ENCODE assay signal across 1 cellular context in genomic region chr5:126600631-126601511, GRCh38.
TF ChIP-seq lines count a peak whose summit lies in the region.

Gene PHAX (plus strand): TSS chr5:126600947. CDS start chr5:126600963, 16 bp downstream.

TF ChIP-seq in HepG2, 621 proteins besides CTCF, POLR2A, EP300 and RAD21 (continued from another document and continues in another):
- TF ChIP-seq ARID4A (CRISPR knock-in tag; IDR thresholded peaks at IDR 0.05; ENCODE audit: borderline replicate concordance) = peak; percentile 80
- TF ChIP-seq ZNF883 (CRISPR knock-in tag; IDR thresholded peaks at IDR 0.05; ENCODE audit: not compliant biosample characterization) = no peak
- no peak for TF ChIP-seq SUZ12 (IDR thresholded peaks at IDR 0.05; ENCODE audit: low read depth, low read length)
- TF ChIP-seq YEATS4 (CRISPR knock-in tag; IDR thresholded peaks at IDR 0.05; ENCODE audit: borderline replicate concordance) = peak; percentile 90
- no peak for TF ChIP-seq NFRKB (IDR thresholded peaks at IDR 0.05)
- 0 out of 2 replicates have a peak, but pooled peaks have one; percentile 48 for TF ChIP-seq E2F1 (CRISPR knock-in tag; IDR thresholded peaks at IDR 0.05)
- TF ChIP-seq BATF2 (CRISPR knock-in tag; IDR thresholded peaks at IDR 0.05) = no peak
- no peak for TF ChIP-seq ZNF615 (CRISPR knock-in tag; IDR thresholded peaks at IDR 0.05; ENCODE audit: borderline replicate concordance)
- TF ChIP-seq CREBL2 (CRISPR knock-in tag; IDR thresholded peaks at IDR 0.05; ENCODE audit: borderline replicate concordance) = no peak; the same call in 1 of the 2 replicates
- no peak; the same call in 1 of the 2 replicates for TF ChIP-seq STAT5B (CRISPR knock-in tag; IDR thresholded peaks at IDR 0.05)
- TF ChIP-seq NR3C1 (CRISPR knock-in tag; IDR thresholded peaks at IDR 0.05) = no peak
- no peak for TF ChIP-seq ZNF678 (CRISPR knock-in tag; IDR thresholded peaks at IDR 0.05)
- TF ChIP-seq ZBTB46 (CRISPR knock-in tag; IDR thresholded peaks at IDR 0.05; ENCODE audit: borderline replicate concordance) = no peak
- TF ChIP-seq FOXC1 (CRISPR knock-in tag; IDR thresholded peaks at IDR 0.05; ENCODE audit: borderline replicate concordance) = peak; percentile 79
- no peak for TF ChIP-seq TCF7 (IDR thresholded peaks at IDR 0.05; ENCODE audit: low read depth)
- TF ChIP-seq JDP2 (CRISPR knock-in tag; IDR thresholded peaks at IDR 0.05; ENCODE audit: borderline replicate concordance) = peak; percentile 24; the same call in 1 of the 2 replicates
- TF ChIP-seq RERE (CRISPR knock-in tag; IDR thresholded peaks at IDR 0.05; ENCODE audit: low read depth) = no peak
- 0 out of 2 replicates have a peak, but pooled peaks have one; percentile 27 for TF ChIP-seq KDM4B (CRISPR knock-in tag; IDR thresholded peaks at IDR 0.05)
- TF ChIP-seq ZNF44 (CRISPR knock-in tag; IDR thresholded peaks at IDR 0.05) = no peak
- peak; percentile 84; the same call in 1 of the 2 replicates for TF ChIP-seq SAFB2 (CRISPR knock-in tag; IDR thresholded peaks at IDR 0.05; ENCODE audit: borderline replicate concordance, low read depth)
- TF ChIP-seq ZNF549 (CRISPR knock-in tag; IDR thresholded peaks at IDR 0.05) = no peak
- peak; percentile 58 for TF ChIP-seq PPARG (CRISPR knock-in tag; conservative IDR thresholded peaks at IDR 0.05)
- TF ChIP-seq SRSF1 (optimal IDR thresholded peaks at IDR 0.05; ENCODE audit: low read depth, low read length) = peak; percentile 91
- no peak for TF ChIP-seq FOXJ3 (CRISPR knock-in tag; IDR thresholded peaks at IDR 0.05; ENCODE audit: borderline replicate concordance)
- TF ChIP-seq ZNF550 (CRISPR knock-in tag; IDR thresholded peaks at IDR 0.05; ENCODE audit: borderline replicate concordance) = 0 out of 2 replicates have a peak, but pooled peaks have one; percentile 51
- TF ChIP-seq ZNF614 (CRISPR knock-in tag; IDR thresholded peaks at IDR 0.05; ENCODE audit: borderline replicate concordance) = peak; percentile 15; the same call in 1 of the 2 replicates
- TF ChIP-seq IKZF4 (CRISPR knock-in tag; IDR thresholded peaks at IDR 0.05; ENCODE audit: borderline replicate concordance, low read depth, not compliant biosample characterization) = no peak
- TF ChIP-seq THAP9 (CRISPR knock-in tag; IDR thresholded peaks at IDR 0.05; ENCODE audit: borderline replicate concordance) = no peak
- no peak for TF ChIP-seq MLX (CRISPR knock-in tag; IDR thresholded peaks at IDR 0.05)
- peak; percentile 82 for TF ChIP-seq SAP130 (CRISPR knock-in tag; IDR thresholded peaks at IDR 0.05; ENCODE audit: low read depth)
- TF ChIP-seq E2F2 (CRISPR knock-in tag; IDR thresholded peaks at IDR 0.05; ENCODE audit: borderline replicate concordance) = peak; percentile 66; the same call in 1 of the 2 replicates
- no peak for TF ChIP-seq MXD3 (CRISPR knock-in tag; IDR thresholded peaks at IDR 0.05)
- TF ChIP-seq KLF6 (CRISPR knock-in tag; IDR thresholded peaks at IDR 0.05) = peak; percentile 72; the same call in 1 of the 2 replicates
- no peak for TF ChIP-seq HMG20A (CRISPR knock-in tag; IDR thresholded peaks at IDR 0.05; ENCODE audit: borderline replicate concordance)
- TF ChIP-seq ATRX (CRISPR knock-in tag; IDR thresholded peaks at IDR 0.05; ENCODE audit: borderline replicate concordance) = no peak
- peak; percentile 70; the same call in 1 of the 2 replicates for TF ChIP-seq DMAP1 (CRISPR knock-in tag; IDR thresholded peaks at IDR 0.05)
- peak; percentile 74; the same call in 1 of the 2 replicates for TF ChIP-seq ZNF766 (CRISPR knock-in tag; IDR thresholded peaks at IDR 0.05; ENCODE audit: borderline replicate concordance)
- no peak for TF ChIP-seq FOXP4 (CRISPR knock-in tag; IDR thresholded peaks at IDR 0.05)
